Comparison of ENCODE assay signal across 14 cellular contexts in the genomic region with DNA sequence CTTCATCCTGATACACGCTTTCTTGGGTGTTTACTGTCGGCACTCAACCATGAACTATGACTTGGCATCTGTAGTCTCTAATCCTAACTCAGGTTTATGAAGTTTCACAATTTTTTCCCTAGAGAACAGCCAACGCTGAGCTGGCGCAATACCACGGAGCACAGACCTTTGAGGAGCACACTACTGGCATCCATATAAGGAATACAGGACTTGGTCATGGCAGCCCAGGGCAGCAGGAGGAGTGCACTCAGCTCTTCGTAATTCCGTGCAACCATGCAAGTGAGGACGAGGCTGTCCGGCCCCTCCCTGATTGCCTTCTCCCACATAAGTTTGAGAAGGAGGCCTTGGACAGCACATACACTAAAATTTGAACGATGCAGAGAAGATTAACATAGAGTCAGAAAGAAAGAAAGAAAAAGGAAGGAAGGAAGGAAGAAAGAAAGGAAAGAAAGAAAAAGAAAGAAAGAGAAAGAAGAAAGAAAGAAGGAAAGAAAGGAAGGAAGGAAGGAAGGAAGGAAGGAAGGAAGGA. TPM values are rescaled to one million over a fixed set of nuclear protein-coding genes. Genes with fewer than 3 reads are reported as not detected.
DNase-seq lines count a peak whose midpoint lies in the region; ATAC-seq and TF ChIP-seq lines count a peak whose summit lies in the region.
"Had no signal": no experiment of that assay in that cellular context is flagged by ENCODE, and none has a peak within 500 bp of the region (broad histone marks: within the 10 kb centered on the region; RNA-seq: fewer than 3 reads in every experiment).

No MANE protein-coding gene starts in this region.

- no peaks in the 10 kb centered on the region for H3K9me3 ChIP-seq in PC-3 (ENCODE audit: low read length)
- H3K9me3 ChIP-seq: BLaER1 treated with 17β-estradiol and CSF1 and Interleukin-3, amounts not matched to agents 10 nM and 100 nM had no signal

- no peaks in the 10 kb centered on the region for H3K36me3 ChIP-seq in PC-3 (ENCODE audit: low read depth, low read length)
- H3K36me3 ChIP-seq: BLaER1 treated with 17β-estradiol and CSF1 and Interleukin-3, amounts not matched to agents 10 nM and 100 nM had no signal

- H2AFZ ChIP-seq in PC-3 (ENCODE audit: low read length), result no peak overlapping the region

- peak overlapping the region; percentile 86 for H3K27ac Mint-ChIP-seq in osteocyte (ENCODE audit: unreplicated experiment)
- H3K27ac Mint-ChIP-seq: activated T-helper 17 cell treated with anti-CD3 and anti-CD28 coated beads, Interleukin-2, amount 50 U/mL, for 72 hours; T-cell had no signal

- DNase-seq in PC-3, result peak; percentile 22
- peak; percentile 88 for DNase-seq in fibroblast of pulmonary artery (ENCODE audit: low read depth)
- no peak for DNase-seq in osteocyte (ENCODE audit: extremely low spot score, unreplicated experiment)
- no peak for DNase-seq in T-helper 1 cell
- no peak for DNase-seq in GM13977 (ENCODE audit: low spot score)
- DNase-seq: H7, midbrain, NCI-H345, T-cell had no signal

- no peak overlapping the region for H3K4me3 Mint-ChIP-seq in osteocyte (ENCODE audit: unreplicated experiment)
- H3K4me3 Mint-ChIP-seq: activated T-helper 17 cell treated with anti-CD3 and anti-CD28 coated beads, Interleukin-2, amount 50 U/mL, for 72 hours; T-cell had no signal

- H3K4me2 ChIP-seq in PC-3 (ENCODE audit: low read length), result no peak overlapping the region

- TF ChIP-seq CTCF in C4-2B (conservative IDR thresholded peaks at IDR 0.05) (no peak), PC-3 (conservative IDR thresholded peaks at IDR 0.05; ENCODE audit: low read depth, low read length) (no peak), fibroblast of pulmonary artery (IDR thresholded peaks at IDR 0.05; ENCODE audit: low read length, missing control alignments) (no peak), osteocyte (IDR thresholded peaks at IDR 0.05) (no peak), GM13977 (IDR thresholded peaks at IDR 0.05; ENCODE audit: extremely low read depth, insufficient read depth, missing control alignments) (no peak)

- H3K79me2 ChIP-seq in PC-3 (ENCODE audit: low read length), result no peaks in the 10 kb centered on the region

- peaks cover under 1% of the 10 kb centered on the region for H3K9me3 Mint-ChIP-seq in osteocyte (ENCODE audit: unreplicated experiment)
- H3K9me3 Mint-ChIP-seq: activated T-helper 17 cell treated with anti-CD3 and anti-CD28 coated beads, Interleukin-2, amount 50 U/mL, for 72 hours; T-cell had no signal

- peaks cover 66% of the 10 kb centered on the region for H3K4me1 Mint-ChIP-seq in osteocyte (ENCODE audit: unreplicated experiment)
- H3K4me1 Mint-ChIP-seq: activated T-helper 17 cell treated with anti-CD3 and anti-CD28 coated beads, Interleukin-2, amount 50 U/mL, for 72 hours; T-cell had no signal

- H3K27ac ChIP-seq in C4-2B (peak overlapping the region; percentile 53), PC-3 (ENCODE audit: low read length) (no peak overlapping the region)
- H3K27ac ChIP-seq: BLaER1 treated with 17β-estradiol and CSF1 and Interleukin-3, amounts not matched to agents 10 nM and 100 nM had no signal

- no peak; the same call in 1 of the 2 replicates for ATAC-seq in PC-3
- no peak for ATAC-seq in GM19324 (IDR thresholded peaks at IDR 0.05; ENCODE audit: low FRiP score, unreplicated experiment)
- ATAC-seq in GM21381 (IDR thresholded peaks at IDR 0.05; ENCODE audit: unreplicated experiment), result no peak
- ATAC-seq: activated T-helper 17 cell treated with anti-CD3 and anti-CD28 coated beads, Interleukin-2, amount 50 U/mL, for 72 hours; T-cell had no signal

- H3K9me2 ChIP-seq in PC-3 (replicated peaks; ENCODE audit: low read length), result no peaks in the 10 kb centered on the region

- CTCF ChIA-PET in PC-3 (lab: Charles Lee), result no interaction called here

- in situ Hi-C loops in GM13977 (cut with MboI; ENCODE audit: low pct_unique_long_range_greater_than_20kb, low sequenced_read_pairs, unreplicated experiment), result no loop called here

- intact Hi-C loops in PC-3 (cut with micrococcal nuclease), result no loop called here

- peaks cover 27% of the 10 kb centered on the region for H3K4me1 ChIP-seq in PC-3 (ENCODE audit: insufficient read depth, low read length)

- no peaks in the 10 kb centered on the region for H3K27me3 ChIP-seq in PC-3 (ENCODE audit: low read length)
- H3K27me3 ChIP-seq: BLaER1 treated with 17β-estradiol and CSF1 and Interleukin-3, amounts not matched to agents 10 nM and 100 nM had no signal

- H3K27me3 Mint-ChIP-seq in osteocyte (ENCODE audit: unreplicated experiment), result no peaks in the 10 kb centered on the region

- H3K36me3 Mint-ChIP-seq in osteocyte (ENCODE audit: unreplicated experiment), result no peaks in the 10 kb centered on the region
- H3K36me3 Mint-ChIP-seq: T-cell had no signal

- no peaks in the 10 kb centered on the region for H4K20me1 ChIP-seq in PC-3 (ENCODE audit: low read length)
- H4K20me1 ChIP-seq: BLaER1 treated with 17β-estradiol and CSF1 and Interleukin-3, amounts not matched to agents 10 nM and 100 nM had no signal

- H3K4me3 ChIP-seq in PC-3 (ENCODE audit: low read length) (no peak overlapping the region), fibroblast of pulmonary artery (replicated peaks; ENCODE audit: low read depth, low read length) (no peak overlapping the region)
- H3K4me3 ChIP-seq: BLaER1 treated with 17β-estradiol and CSF1 and Interleukin-3, amounts not matched to agents 10 nM and 100 nM had no signal

- no TSS peak for BruUV-seq in PC-3 (replicated peaks; lab: Mats Ljungman, UMichigan)

- POLR2A ChIA-PET in PC-3 (lab: Charles Lee; ENCODE audit: unreplicated experiment), result interaction anchor here (0.6 kb wide), 1 partner anchor 42 kb away, joined by 11 read pairs; no protein-coding TSS in a partner anchor

- no peak overlapping the region for H3K9ac ChIP-seq in PC-3 (ENCODE audit: low read length)
- H3K9ac ChIP-seq: BLaER1 treated with 17β-estradiol and CSF1 and Interleukin-3, amounts not matched to agents 10 nM and 100 nM had no signal

- H3F3A ChIP-seq in PC-3 (ENCODE audit: low read length, unreplicated experiment), result no peaks in the 10 kb centered on the region

RNA-seq across cellular contexts. Expression of a gene that starts 41.0 kb away (rescaled TPM):
- total RNA-seq in PC-3 (2014; rRNA removed), result 30.7 and 57.8 TPM in 2 replicates
- 301 and 324 TPM in 2 replicates for total RNA-seq in osteocyte

Comparison
In these comparisons a context has a peak if more than half of its experiments do, and no peak if none do; other contexts are left out.
1. DNase-seq: peak in PC-3 (single experiment) and fibroblast of pulmonary artery (single experiment); none in osteocyte (single experiment), T-helper 1 cell (0 of 5) and GM13977 (single experiment).